ENCODE assay signal across 11 cellular contexts in the genomic region with DNA sequence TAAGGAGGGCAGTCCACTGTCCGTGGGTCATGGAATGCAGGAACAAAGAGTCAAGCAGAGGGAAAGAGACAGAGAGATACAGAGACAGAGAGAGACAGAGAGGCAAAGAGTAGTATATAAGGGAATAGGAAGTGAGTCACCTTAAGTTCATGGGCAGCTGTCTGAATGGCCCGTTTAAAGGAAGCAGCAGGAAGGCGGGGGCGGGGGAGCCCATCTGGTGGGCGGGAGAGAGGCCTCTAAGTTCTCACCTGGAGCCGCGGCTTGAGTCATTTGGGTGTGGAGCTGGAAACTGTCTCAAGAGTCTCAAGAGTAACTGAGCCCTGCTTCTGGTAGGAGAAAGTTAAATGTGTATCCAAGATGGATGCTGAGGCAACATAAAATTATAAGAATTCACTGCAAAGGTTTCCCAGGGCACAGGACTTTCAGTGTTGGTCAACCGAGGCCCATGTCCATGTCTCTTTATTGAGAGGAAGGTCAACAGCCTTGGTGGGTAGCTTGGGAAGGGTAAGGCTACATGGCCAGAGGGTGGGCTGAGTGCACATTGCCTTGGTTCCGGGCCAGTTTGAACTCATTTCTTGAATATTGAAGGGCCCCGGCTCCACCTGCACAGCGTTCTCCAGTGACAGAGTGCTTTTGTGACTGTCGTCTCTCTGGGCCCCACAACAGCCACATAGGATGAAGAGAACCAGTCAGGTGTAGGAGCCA.
A peak's percentile ranks its signal among the peaks of the same experiment; 100 is the strongest.
DNase-seq lines count a peak whose midpoint lies in the region; ATAC-seq and TF ChIP-seq lines count a peak whose summit lies in the region.
"Had no signal": no experiment of that assay in that cellular context is flagged by ENCODE, and none has a peak within 500 bp of the region (broad histone marks: within the 10 kb centered on the region; RNA-seq: fewer than 3 reads in every experiment).

No MANE protein-coding gene starts in this region.

- peak; percentile 74 to 78 for ATAC-seq in activated CD4-positive, CD25-positive, alpha-beta regulatory T cell treated with anti-CD3 and anti-CD28 coated beads, Interleukin-2, amount 50 U/mL, for 24 hours
- ATAC-seq in foreskin keratinocyte, result peak; percentile 85
- ATAC-seq in GM18505 (IDR thresholded peaks at IDR 0.05; ENCODE audit: unreplicated experiment), result no peak
- ATAC-seq in HG02610 (IDR thresholded peaks at IDR 0.05; ENCODE audit: unreplicated experiment), result no peak
- ATAC-seq: left cardiac atrium had no signal

- H3K27me3 ChIP-seq in foreskin keratinocyte, result no peaks in the 10 kb centered on the region

- H3K4me1 ChIP-seq in foreskin keratinocyte, result peaks cover 45% of the 10 kb centered on the region
- H3K4me1 ChIP-seq: prostate gland had no signal

- DNase-seq in activated CD4-positive, CD25-positive, alpha-beta regulatory T cell (lab: John Stamatoyannopoulos, UW), result no peak
- DNase-seq in activated CD8-positive, alpha-beta memory T cell treated with anti-CD3 and anti-CD28 coated beads for 4 hours (ENCODE audit: low read depth in 2 of 2), result peak; percentile 6 to 20
- DNase-seq in foreskin keratinocyte (peak; percentile 88 to 96), NCI-H446 treated with DMSO at 0.1 percent for 48 hours (lab: John Stamatoyannopoulos, UW) (no peak)
- peak; percentile 47 for DNase-seq in stimulated activated CD8-positive, alpha-beta memory T cell treated with anti-CD3 and anti-CD28 coated beads, Interleukin-4, amount 100 ng/mL, for 24 hours (ENCODE audit: low read depth)
- DNase-seq: effector CD4-positive, alpha-beta T cell; left cardiac atrium had no signal

- TF ChIP-seq CTCF in foreskin keratinocyte (conservative IDR thresholded peaks at IDR 0.05), result no peak

- H3K27ac ChIP-seq in foreskin keratinocyte, result peak overlapping the region; percentile 95
- H3K27ac ChIP-seq: prostate gland had no signal

- TF ChIP-seq POLR2A in GM18505 (IDR thresholded peaks at IDR 0.05; ENCODE audit: borderline replicate concordance, extremely low read depth, insufficient read depth, insufficient read length), result no peak

Comparison
In these comparisons a context has a peak if more than half of its experiments do, and no peak if none do; other contexts are left out.
1. ATAC-seq: peak in activated CD4-positive, CD25-positive, alpha-beta regulatory T cell treated with anti-CD3 and anti-CD28 coated beads, Interleukin-2, amount 50 U/mL, for 24 hours (2 of 2) and foreskin keratinocyte (single experiment); none in GM18505 (single experiment) and HG02610 (single experiment).
2. DNase-seq: peak in activated CD8-positive, alpha-beta memory T cell treated with anti-CD3 and anti-CD28 coated beads for 4 hours (2 of 2), foreskin keratinocyte (2 of 2) and stimulated activated CD8-positive, alpha-beta memory T cell treated with anti-CD3 and anti-CD28 coated beads, Interleukin-4, amount 100 ng/mL, for 24 hours (single experiment); none in activated CD4-positive, CD25-positive, alpha-beta regulatory T cell (0 of 4) and NCI-H446 treated with DMSO at 0.1 percent for 48 hours (single experiment).